22 cellular contexts compared by ENCODE assay signal in the genomic region with DNA sequence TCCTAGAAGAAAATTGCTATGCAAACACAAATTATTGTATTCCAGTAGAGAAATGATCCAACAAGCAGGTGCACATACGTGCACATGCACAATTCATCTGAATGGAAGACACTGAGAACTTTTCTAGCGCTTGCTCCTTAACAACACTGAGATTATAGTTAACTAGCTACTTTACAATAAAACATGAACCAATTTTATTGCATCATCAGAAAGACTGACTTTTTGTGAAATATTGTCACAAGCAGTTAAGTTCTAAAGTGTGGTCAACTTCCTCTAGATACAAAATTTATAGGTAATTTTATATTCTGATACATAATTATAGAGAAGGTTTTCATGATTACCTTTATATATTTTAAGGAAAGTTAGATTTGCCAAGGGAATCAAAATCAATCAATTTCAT.
A peak's percentile ranks its signal among the peaks of the same experiment; 100 is the strongest.
DNase-seq lines count a peak whose midpoint lies in the region; ATAC-seq, FAIRE-seq and TF ChIP-seq lines count a peak whose summit lies in the region.
"Had no signal": no experiment of that assay in that cellular context is flagged by ENCODE, and none has a peak within 500 bp of the region (broad histone marks: within the 10 kb centered on the region; RNA-seq: fewer than 3 reads in every experiment).

No MANE protein-coding gene starts in this region.

- intact Hi-C loops in IMR-90 (cut with micrococcal nuclease): no loop called here

- no peak for TF ChIP-seq POLR2A in IMR-90 (IDR thresholded peaks at IDR 0.05; ENCODE audit: low read depth, low read length)

- no peak overlapping the region for H3K4me3 Mint-ChIP-seq in astrocyte (ENCODE audit: unreplicated experiment)
- H3K4me3 Mint-ChIP-seq: B cell; CD4-positive, CD25-positive, alpha-beta regulatory T cell; CD8-positive, alpha-beta T cell had no signal

- H2AK9ac ChIP-seq in IMR-90 (replicated peaks; ENCODE audit: low read depth, low read length, poor library complexity): no peak overlapping the region

- TF ChIP-seq RAD21 in IMR-90 (IDR thresholded peaks at IDR 0.05; ENCODE audit: low read length): no peak

- no peaks in the 10 kb centered on the region for H3K4me1 Mint-ChIP-seq in astrocyte (ENCODE audit: low read depth, unreplicated experiment)
- H3K4me1 Mint-ChIP-seq: B cell had no signal

- no peaks in the 10 kb centered on the region for H3K9me3 Mint-ChIP-seq in astrocyte (ENCODE audit: unreplicated experiment)
- H3K9me3 Mint-ChIP-seq: CD8-positive, alpha-beta T cell had no signal

- dilution Hi-C loops in IMR-90 (cut with HindIII; ENCODE audit: low sequenced_read_pairs, unreplicated experiment): no loop called here

- H3K79me2 ChIP-seq in astrocyte (ENCODE audit: insufficient read depth, low read length): no peaks in the 10 kb centered on the region

- H3K4ac ChIP-seq in IMR-90 (ENCODE audit: low read depth, low read length): no peak overlapping the region

- H2BK20ac ChIP-seq in IMR-90 (ENCODE audit: low read depth, low read length): no peak overlapping the region

- H3K27ac ChIP-seq in IMR-90 (ENCODE audit: insufficient read depth, low read length) (no peak overlapping the region), astrocyte (ENCODE audit: low read depth, low read length) (no peak overlapping the region)
- H3K27ac ChIP-seq: 22Rv1, BLaER1, C4-2B, GM23248 had no signal

- H4K20me1 ChIP-seq in IMR-90 (ENCODE audit: insufficient read depth, low read length) (no peaks in the 10 kb centered on the region), astrocyte (ENCODE audit: insufficient read depth, low read length) (no peaks in the 10 kb centered on the region)
- H4K20me1 ChIP-seq: BLaER1 had no signal

- H3K79me1 ChIP-seq in IMR-90 (ENCODE audit: low read depth in 1 of 2, low read length in 2 of 2): no peaks in the 10 kb centered on the region

- H3K4me2 ChIP-seq in IMR-90 (ENCODE audit: low read depth, low read length) (no peak overlapping the region), astrocyte (ENCODE audit: low read length) (no peak overlapping the region)
- H3K4me2 ChIP-seq: BLaER1 had no signal

- POLR2A ChIA-PET in IMR-90 (lab: Charles Lee; ENCODE audit: unreplicated experiment): interaction anchor here (0.6 kb wide), 1 partner anchor 61 kb away, joined by 3 read pairs; no protein-coding TSS in a partner anchor

- no peak for ATAC-seq in IMR-90 (ENCODE audit: low read depth)
- ATAC-seq: CD8-positive, alpha-beta T cell had no signal

- CTCF ChIA-PET in IMR-90 (lab: Yijun Ruan, JAX): no interaction called here

- WGBS in IMR-90 (ENCODE audit: extremely low coverage in 2 of 2, insufficient read length in 1 of 2), 2 experiments: 60% methylated on average over 1 of the region's 2 CpGs; no CpG with 5 or more reads in 1 of the 2 experiments

- TF ChIP-seq CTCF in IMR-90 (conservative IDR thresholded peaks at IDR 0.05; ENCODE audit: low read depth, low read length) (no peak), astrocyte (IDR thresholded peaks at IDR 0.05; ENCODE audit: insufficient read depth, low read depth, low read length) (no peak)

- H3K23ac ChIP-seq in IMR-90 (ENCODE audit: low read depth, low read length): no peak overlapping the region

- FAIRE-seq in astrocyte (lab: Jason Lieb, UNC): peak; percentile 9
- FAIRE-seq: A204.1, G401.6, GM19239, H1 had no signal

- no peak overlapping the region for H2BK15ac ChIP-seq in IMR-90 (ENCODE audit: low read depth, low read length)

- DNase-seq in NCI-H1105 treated with DMSO at 0.1 percent for 48 hours (lab: John Stamatoyannopoulos, UW): peak; percentile 48
- DNase-seq in NCI-H1105 (lab: John Stamatoyannopoulos, UW): no peak
- no peak for DNase-seq in IMR-90
- no peak for DNase-seq in astrocyte (ENCODE audit: low read depth)
- no peak for DNase-seq in amniotic stem cell (lab: John Stamatoyannopoulos, UW)
- no peak for DNase-seq in epidermal melanocyte (ENCODE audit: insufficient read length, low spot score)
- DNase-seq: Caco-2; CD4-positive, CD25-positive, alpha-beta regulatory T cell; CD8-positive, alpha-beta T cell; DMS153; DND-41; GM23248; H7; HCEC 1CT had no signal

- H2BK5ac ChIP-seq in IMR-90 (ENCODE audit: low read depth, low read length, poor library complexity, severe bottlenecking): no peak overlapping the region

- H3K36me3 Mint-ChIP-seq in astrocyte (ENCODE audit: low read depth, unreplicated experiment): no peaks in the 10 kb centered on the region
- H3K36me3 Mint-ChIP-seq: CD4-positive, CD25-positive, alpha-beta regulatory T cell; CD8-positive, alpha-beta T cell had no signal

- H2BK120ac ChIP-seq in IMR-90 (ENCODE audit: low read depth, low read length): no peak overlapping the region

- no peaks in the 10 kb centered on the region for H3K27me3 ChIP-seq in IMR-90 (ENCODE audit: control insufficient read depth, insufficient read depth, low read length)
- peaks cover 3% of the 10 kb centered on the region for H3K27me3 ChIP-seq in astrocyte (ENCODE audit: insufficient read depth, low read length)
- H3K27me3 ChIP-seq: BLaER1 had no signal

- no peak overlapping the region for H4K91ac ChIP-seq in IMR-90 (ENCODE audit: insufficient read depth, low read depth, low read length)

- H3K9ac ChIP-seq in IMR-90 (ENCODE audit: low read depth, low read length): no peak overlapping the region
- no peak overlapping the region for H3K9ac ChIP-seq in astrocyte (ENCODE audit: low read length)
- H3K9ac ChIP-seq: BLaER1, GM23248 had no signal

- H4K8ac ChIP-seq in IMR-90 (ENCODE audit: low read depth in 2 of 2, low read length in 2 of 2): no peak overlapping the region

- H3K4me1 ChIP-seq in IMR-90 (ENCODE audit: control insufficient read depth, insufficient read depth, low read length) (no peaks in the 10 kb centered on the region), astrocyte (ENCODE audit: insufficient read depth, low read length) (no peaks in the 10 kb centered on the region)
- H3K4me1 ChIP-seq: BLaER1, Caco-2 had no signal

- H3K27me3 Mint-ChIP-seq in astrocyte (ENCODE audit: low read depth, unreplicated experiment): peaks cover 5% of the 10 kb centered on the region

- no TSS peak for BruUV-seq in IMR-90 (replicated peaks; lab: Mats Ljungman, UMichigan)

- H3K27ac Mint-ChIP-seq in astrocyte (ENCODE audit: unreplicated experiment): no peak overlapping the region
- H3K27ac Mint-ChIP-seq: B cell; CD4-positive, CD25-positive, alpha-beta regulatory T cell; CD8-positive, alpha-beta T cell had no signal

- H3K4me3 ChIP-seq in IMR-90 (ENCODE audit: insufficient read depth, low read depth, low read length): no peak overlapping the region
- H3K4me3 ChIP-seq in astrocyte (ENCODE audit: insufficient read depth, low read depth, low read length): no peak overlapping the region
- H3K4me3 ChIP-seq: BLaER1, GM23248 had no signal

- no peaks in the 10 kb centered on the region for H3K9me3 ChIP-seq in IMR-90 (ENCODE audit: control insufficient read depth, insufficient read depth, low read length)
- no peaks in the 10 kb centered on the region for H3K9me3 ChIP-seq in astrocyte (ENCODE audit: insufficient read depth, low read depth, low read length)
- H3K9me3 ChIP-seq: BLaER1, Caco-2 had no signal

- H3K36me3 ChIP-seq in IMR-90 (ENCODE audit: control insufficient read depth, insufficient read depth, low read length) (no peaks in the 10 kb centered on the region), astrocyte (ENCODE audit: insufficient read depth, low read length) (no peaks in the 10 kb centered on the region)
- H3K36me3 ChIP-seq: BLaER1 had no signal

- H3K14ac ChIP-seq in IMR-90 (replicated peaks; ENCODE audit: low read depth, low read length): no peak overlapping the region

- in situ Hi-C loops in IMR-90 (cut with MboI; ENCODE audit: low sequenced_read_pairs): no loop called here

- H3K9me1 ChIP-seq in IMR-90 (ENCODE audit: insufficient read depth, low read length): no peaks in the 10 kb centered on the region

- H3K56ac ChIP-seq in IMR-90 (ENCODE audit: extremely low read depth, insufficient read depth, low read length): no peak overlapping the region

- no peak overlapping the region for H2AK5ac ChIP-seq in IMR-90 (ENCODE audit: low read depth, low read length)

- H3K18ac ChIP-seq in IMR-90 (ENCODE audit: low read depth, low read length): no peak overlapping the region

- H2AFZ ChIP-seq in IMR-90 (replicated peaks; ENCODE audit: low read length, poor library complexity) (no peak overlapping the region), astrocyte (ENCODE audit: low read depth, low read length) (no peak overlapping the region)
- H2AFZ ChIP-seq: GM23248 had no signal

- H4K5ac ChIP-seq in IMR-90 (ENCODE audit: low read depth, low read length): no peak overlapping the region

TF ChIP-seq in IMR-90, 13 proteins besides CTCF, POLR2A, EP300 and RAD21:
- no peak for TF ChIP-seq RFX5 (IDR thresholded peaks at IDR 0.05; ENCODE audit: low read depth, low read length)
- peak; percentile 54; the same call in 1 of the 2 replicates for TF ChIP-seq CEBPB (IDR thresholded peaks at IDR 0.05; ENCODE audit: low read depth, low read length)
TF ChIP-seq in IMR-90: peak in this region for 1.
